Comparison of ENCODE assay signal across 1 cellular context in the genomic region with DNA sequence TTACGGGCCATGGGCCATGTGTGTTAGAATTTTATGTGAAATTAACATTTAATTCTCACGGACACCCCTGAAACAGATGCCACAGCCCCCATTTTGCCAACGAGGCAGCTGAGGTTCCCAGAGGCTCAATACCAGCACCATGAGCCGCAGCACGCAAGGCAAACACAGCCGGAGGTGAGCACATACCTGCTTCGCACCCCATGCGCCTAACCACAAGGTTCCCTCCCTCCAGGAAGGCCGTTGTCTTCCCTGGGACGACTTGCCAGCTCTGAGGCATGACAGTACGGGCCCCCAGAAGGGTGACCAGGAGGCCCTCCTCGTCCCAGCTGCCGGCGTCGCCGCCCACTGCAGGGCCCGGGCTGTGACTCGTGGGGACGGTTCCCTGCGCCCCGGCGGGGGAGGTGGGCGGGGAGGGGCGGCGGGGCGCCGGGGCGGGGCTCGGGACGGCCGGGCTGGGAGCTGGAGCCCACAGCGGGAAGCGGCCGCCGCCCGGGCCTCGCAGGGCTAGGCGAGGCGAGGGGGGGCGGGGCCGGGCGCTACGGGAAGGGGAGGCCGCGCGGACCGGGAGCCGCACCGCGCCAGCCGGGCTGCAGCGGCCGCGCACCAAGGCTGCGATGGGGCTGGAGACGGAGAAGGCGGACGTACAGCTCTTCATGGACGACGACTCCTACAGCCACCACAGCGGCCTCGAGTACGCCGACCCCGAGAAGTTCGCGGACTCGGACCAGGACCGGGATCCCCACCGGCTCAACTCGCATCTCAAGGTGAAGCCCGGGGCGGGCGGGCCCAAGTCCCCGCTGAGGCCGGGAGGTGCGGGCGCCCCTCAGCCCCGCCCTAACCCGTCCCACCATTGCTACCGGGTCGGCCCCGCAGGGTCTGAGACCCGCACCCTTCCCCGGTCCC.
TF ChIP-seq lines count a peak whose summit lies in the region.

A gene with protein sequence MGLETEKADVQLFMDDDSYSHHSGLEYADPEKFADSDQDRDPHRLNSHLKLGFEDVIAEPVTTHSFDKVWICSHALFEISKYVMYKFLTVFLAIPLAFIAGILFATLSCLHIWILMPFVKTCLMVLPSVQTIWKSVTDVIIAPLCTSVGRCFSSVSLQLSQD (plus strand): TSS at position 571 of the 903 bp plus-strand sequence. CDS start 44 bp downstream, at position 615.

TF ChIP-seq in H1, 55 proteins besides CTCF, POLR2A, EP300 and RAD21 (continued from another document):
- TF ChIP-seq, protein P1, sequence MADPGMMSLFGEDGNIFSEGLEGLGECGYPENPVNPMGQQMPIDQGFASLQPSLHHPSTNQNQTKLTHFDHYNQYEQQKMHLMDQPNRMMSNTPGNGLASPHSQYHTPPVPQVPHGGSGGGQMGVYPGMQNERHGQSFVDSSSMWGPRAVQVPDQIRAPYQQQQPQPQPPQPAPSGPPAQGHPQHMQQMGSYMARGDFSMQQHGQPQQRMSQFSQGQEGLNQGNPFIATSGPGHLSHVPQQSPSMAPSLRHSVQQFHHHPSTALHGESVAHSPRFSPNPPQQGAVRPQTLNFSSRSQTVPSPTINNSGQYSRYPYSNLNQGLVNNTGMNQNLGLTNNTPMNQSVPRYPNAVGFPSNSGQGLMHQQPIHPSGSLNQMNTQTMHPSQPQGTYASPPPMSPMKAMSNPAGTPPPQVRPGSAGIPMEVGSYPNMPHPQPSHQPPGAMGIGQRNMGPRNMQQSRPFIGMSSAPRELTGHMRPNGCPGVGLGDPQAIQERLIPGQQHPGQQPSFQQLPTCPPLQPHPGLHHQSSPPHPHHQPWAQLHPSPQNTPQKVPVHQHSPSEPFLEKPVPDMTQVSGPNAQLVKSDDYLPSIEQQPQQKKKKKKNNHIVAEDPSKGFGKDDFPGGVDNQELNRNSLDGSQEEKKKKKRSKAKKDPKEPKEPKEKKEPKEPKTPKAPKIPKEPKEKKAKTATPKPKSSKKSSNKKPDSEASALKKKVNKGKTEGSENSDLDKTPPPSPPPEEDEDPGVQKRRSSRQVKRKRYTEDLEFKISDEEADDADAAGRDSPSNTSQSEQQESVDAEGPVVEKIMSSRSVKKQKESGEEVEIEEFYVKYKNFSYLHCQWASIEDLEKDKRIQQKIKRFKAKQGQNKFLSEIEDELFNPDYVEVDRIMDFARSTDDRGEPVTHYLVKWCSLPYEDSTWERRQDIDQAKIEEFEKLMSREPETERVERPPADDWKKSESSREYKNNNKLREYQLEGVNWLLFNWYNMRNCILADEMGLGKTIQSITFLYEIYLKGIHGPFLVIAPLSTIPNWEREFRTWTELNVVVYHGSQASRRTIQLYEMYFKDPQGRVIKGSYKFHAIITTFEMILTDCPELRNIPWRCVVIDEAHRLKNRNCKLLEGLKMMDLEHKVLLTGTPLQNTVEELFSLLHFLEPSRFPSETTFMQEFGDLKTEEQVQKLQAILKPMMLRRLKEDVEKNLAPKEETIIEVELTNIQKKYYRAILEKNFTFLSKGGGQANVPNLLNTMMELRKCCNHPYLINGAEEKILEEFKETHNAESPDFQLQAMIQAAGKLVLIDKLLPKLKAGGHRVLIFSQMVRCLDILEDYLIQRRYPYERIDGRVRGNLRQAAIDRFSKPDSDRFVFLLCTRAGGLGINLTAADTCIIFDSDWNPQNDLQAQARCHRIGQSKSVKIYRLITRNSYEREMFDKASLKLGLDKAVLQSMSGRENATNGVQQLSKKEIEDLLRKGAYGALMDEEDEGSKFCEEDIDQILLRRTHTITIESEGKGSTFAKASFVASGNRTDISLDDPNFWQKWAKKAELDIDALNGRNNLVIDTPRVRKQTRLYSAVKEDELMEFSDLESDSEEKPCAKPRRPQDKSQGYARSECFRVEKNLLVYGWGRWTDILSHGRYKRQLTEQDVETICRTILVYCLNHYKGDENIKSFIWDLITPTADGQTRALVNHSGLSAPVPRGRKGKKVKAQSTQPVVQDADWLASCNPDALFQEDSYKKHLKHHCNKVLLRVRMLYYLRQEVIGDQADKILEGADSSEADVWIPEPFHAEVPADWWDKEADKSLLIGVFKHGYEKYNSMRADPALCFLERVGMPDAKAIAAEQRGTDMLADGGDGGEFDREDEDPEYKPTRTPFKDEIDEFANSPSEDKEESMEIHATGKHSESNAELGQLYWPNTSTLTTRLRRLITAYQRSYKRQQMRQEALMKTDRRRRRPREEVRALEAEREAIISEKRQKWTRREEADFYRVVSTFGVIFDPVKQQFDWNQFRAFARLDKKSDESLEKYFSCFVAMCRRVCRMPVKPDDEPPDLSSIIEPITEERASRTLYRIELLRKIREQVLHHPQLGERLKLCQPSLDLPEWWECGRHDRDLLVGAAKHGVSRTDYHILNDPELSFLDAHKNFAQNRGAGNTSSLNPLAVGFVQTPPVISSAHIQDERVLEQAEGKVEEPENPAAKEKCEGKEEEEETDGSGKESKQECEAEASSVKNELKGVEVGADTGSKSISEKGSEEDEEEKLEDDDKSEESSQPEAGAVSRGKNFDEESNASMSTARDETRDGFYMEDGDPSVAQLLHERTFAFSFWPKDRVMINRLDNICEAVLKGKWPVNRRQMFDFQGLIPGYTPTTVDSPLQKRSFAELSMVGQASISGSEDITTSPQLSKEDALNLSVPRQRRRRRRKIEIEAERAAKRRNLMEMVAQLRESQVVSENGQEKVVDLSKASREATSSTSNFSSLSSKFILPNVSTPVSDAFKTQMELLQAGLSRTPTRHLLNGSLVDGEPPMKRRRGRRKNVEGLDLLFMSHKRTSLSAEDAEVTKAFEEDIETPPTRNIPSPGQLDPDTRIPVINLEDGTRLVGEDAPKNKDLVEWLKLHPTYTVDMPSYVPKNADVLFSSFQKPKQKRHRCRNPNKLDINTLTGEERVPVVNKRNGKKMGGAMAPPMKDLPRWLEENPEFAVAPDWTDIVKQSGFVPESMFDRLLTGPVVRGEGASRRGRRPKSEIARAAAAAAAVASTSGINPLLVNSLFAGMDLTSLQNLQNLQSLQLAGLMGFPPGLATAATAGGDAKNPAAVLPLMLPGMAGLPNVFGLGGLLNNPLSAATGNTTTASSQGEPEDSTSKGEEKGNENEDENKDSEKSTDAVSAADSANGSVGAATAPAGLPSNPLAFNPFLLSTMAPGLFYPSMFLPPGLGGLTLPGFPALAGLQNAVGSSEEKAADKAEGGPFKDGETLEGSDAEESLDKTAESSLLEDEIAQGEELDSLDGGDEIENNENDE (IDR thresholded peaks at IDR 0.05; ENCODE audit: insufficient replicate concordance, low read length): no peak
- TF ChIP-seq CBX5 (IDR thresholded peaks at IDR 0.05; ENCODE audit: low read depth, low read length) (no peak), RBBP5 (IDR thresholded peaks at IDR 0.05; ENCODE audit: borderline replicate concordance, low read depth, low read length) (no peak), TAF7 (optimal IDR thresholded peaks at IDR 0.05; ENCODE audit: borderline replicate concordance, low read depth, low read length) (no peak), MAFK (IDR thresholded peaks at IDR 0.05; ENCODE audit: low read depth, low read length) (no peak), KDM4A (IDR thresholded peaks at IDR 0.05; ENCODE audit: low read depth, low read length, severe bottlenecking) (peak; percentile 97), CTBP2 (IDR thresholded peaks at IDR 0.05; ENCODE audit: borderline replicate concordance, insufficient read depth, insufficient read length, low read length) (no peak), BACH1 (IDR thresholded peaks at IDR 0.05; ENCODE audit: low read length) (no peak), SP1 (IDR thresholded peaks at IDR 0.05; ENCODE audit: low read depth, low read length) (no peak), SIX5 (IDR thresholded peaks at IDR 0.05; ENCODE audit: low read depth, low read length) (no peak), POLR2AphosphoS5 (IDR thresholded peaks at IDR 0.05; ENCODE audit: low read depth, low read length) (no peak)
- TF ChIP-seq, protein P2, sequence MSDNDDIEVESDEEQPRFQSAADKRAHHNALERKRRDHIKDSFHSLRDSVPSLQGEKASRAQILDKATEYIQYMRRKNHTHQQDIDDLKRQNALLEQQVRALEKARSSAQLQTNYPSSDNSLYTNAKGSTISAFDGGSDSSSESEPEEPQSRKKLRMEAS (IDR thresholded peaks at IDR 0.05): peak; percentile 80
- TF ChIP-seq, protein P3, sequence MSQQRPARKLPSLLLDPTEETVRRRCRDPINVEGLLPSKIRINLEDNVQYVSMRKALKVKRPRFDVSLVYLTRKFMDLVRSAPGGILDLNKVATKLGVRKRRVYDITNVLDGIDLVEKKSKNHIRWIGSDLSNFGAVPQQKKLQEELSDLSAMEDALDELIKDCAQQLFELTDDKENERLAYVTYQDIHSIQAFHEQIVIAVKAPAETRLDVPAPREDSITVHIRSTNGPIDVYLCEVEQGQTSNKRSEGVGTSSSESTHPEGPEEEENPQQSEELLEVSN (IDR thresholded peaks at IDR 0.05): peak; percentile 84; the same call in 1 of the 2 replicates
